25 cellular contexts compared by ENCODE assay signal in genomic region chr3:10534066-10534465, GRCh38. TPM values are rescaled to one million over a fixed set of nuclear protein-coding genes. Genes with fewer than 3 reads are reported as not detected.
"Had no signal": no experiment of that assay in that cellular context is flagged by ENCODE, and none has a peak within 500 bp of the region (broad histone marks: within the 10 kb centered on the region; RNA-seq: fewer than 3 reads in every experiment).

No MANE protein-coding gene starts in this region.

- DNase-seq: activated CD4-positive, alpha-beta T cell treated with anti-CD3 and anti-CD28 coated beads, Interleukin-2, amount 10 ng/mL, durations not matched to agents 7 days and 5 days; activated CD4-positive, CD25-positive, alpha-beta regulatory T cell; activated naive CD4-positive, alpha-beta T cell; activated T-cell treated with anti-CD3 and anti-CD28 coated beads, Interleukin-2, amount 50 U/mL, for 1 hour; cerebellar nuclear complex; effector memory CD8-positive, alpha-beta T cell; foreskin fibroblast; hippocampal formation; left colon; nephron progenitor cell; occipital lobe; right cardiac atrium; SIG-M5; T-helper 1 cell; T-helper 9 cell; thyroid gland had no signal

- H3K9me3 ChIP-seq: ascending aorta, prostate gland, thyroid gland had no signal

- H3K27ac ChIP-seq: ascending aorta, breast epithelium, prostate gland, skin epidermis, thyroid gland had no signal

- H3K4me3 Mint-ChIP-seq: activated CD4-positive, alpha-beta T cell treated with anti-CD3 and anti-CD28 coated beads, Interleukin-2, amount 10 ng/mL, durations not matched to agents 7 days and 5 days; activated T-helper 17 cell treated with anti-CD3 and anti-CD28 coated beads, Interleukin-2, amount 50 U/mL, for 72 hours; effector memory CD8-positive, alpha-beta T cell; mesothelial cell of epicardium; nephron progenitor cell had no signal

- H3K36me3 ChIP-seq: ascending aorta, breast epithelium, prostate gland, thyroid gland had no signal

- H3K36me3 Mint-ChIP-seq: mesothelial cell of epicardium had no signal

- H3K27ac Mint-ChIP-seq: activated CD4-positive, alpha-beta T cell treated with anti-CD3 and anti-CD28 coated beads, Interleukin-2, amount 10 ng/mL, durations not matched to agents 7 days and 5 days; activated T-helper 17 cell treated with anti-CD3 and anti-CD28 coated beads, Interleukin-2, amount 50 U/mL, for 72 hours; effector memory CD8-positive, alpha-beta T cell; mesothelial cell of epicardium; nephron progenitor cell had no signal

- H3K4me1 Mint-ChIP-seq: activated CD4-positive, alpha-beta T cell treated with anti-CD3 and anti-CD28 coated beads, Interleukin-2, amount 10 ng/mL, durations not matched to agents 7 days and 5 days; activated T-helper 17 cell treated with anti-CD3 and anti-CD28 coated beads, Interleukin-2, amount 50 U/mL, for 72 hours; mesothelial cell of epicardium; nephron progenitor cell had no signal

- H3K4me3 ChIP-seq: ascending aorta, breast epithelium, lung, prostate gland, skin epidermis, thyroid gland had no signal

- H3K4me1 ChIP-seq: ascending aorta, breast epithelium, prostate gland, thyroid gland had no signal

- H3K27me3 ChIP-seq: ascending aorta, breast epithelium, thyroid gland had no signal

- H3K9me3 Mint-ChIP-seq: activated CD4-positive, alpha-beta T cell treated with anti-CD3 and anti-CD28 coated beads, Interleukin-2, amount 10 ng/mL, durations not matched to agents 7 days and 5 days; activated T-helper 17 cell treated with anti-CD3 and anti-CD28 coated beads, Interleukin-2, amount 50 U/mL, for 72 hours; effector memory CD8-positive, alpha-beta T cell had no signal

RNA-seq across cellular contexts. Expression of gene ATP2B2, which starts 28.7 kb away (rescaled TPM):
- total RNA-seq: activated CD4-positive, alpha-beta T cell treated with anti-CD3 and anti-CD28 coated beads, Interleukin-2, amount 10 ng/mL, durations not matched to agents 7 days and 5 days; activated T-helper 17 cell treated with anti-CD3 and anti-CD28 coated beads, Interleukin-2, amount 50 U/mL, for 72 hours; ascending aorta; dermis microvascular lymphatic vessel endothelial cell; glomerular endothelial cell; mesothelial cell of epicardium had no signal
- polyA plus RNA-seq: lung had no signal
